Comparison of ENCODE assay signal across 15 cellular contexts in the genomic region with DNA sequence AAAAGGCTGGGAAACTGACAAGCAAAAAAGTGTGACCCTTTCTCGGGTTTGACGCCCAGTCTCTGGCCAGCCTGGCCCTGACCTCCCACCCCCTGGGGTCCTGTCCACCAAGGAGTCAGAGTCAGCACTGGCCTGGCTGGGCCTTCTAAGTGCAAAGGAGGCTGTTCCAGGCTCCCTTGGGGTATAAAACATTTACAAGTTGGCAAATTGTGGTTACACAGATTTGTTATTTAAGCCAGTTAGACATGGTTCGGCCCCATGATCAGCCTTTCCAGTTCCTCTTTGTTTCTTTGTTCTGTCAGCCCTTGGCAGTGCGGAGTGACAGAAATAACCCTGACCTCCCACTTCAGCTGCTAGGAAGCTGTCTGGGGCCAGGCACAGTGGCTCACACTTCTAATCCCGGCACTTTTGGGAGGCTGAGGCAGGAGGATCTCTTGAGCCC.
DNase-seq lines count a peak whose midpoint lies in the region; ATAC-seq, FAIRE-seq and TF ChIP-seq lines count a peak whose summit lies in the region.
"Had no signal": no experiment of that assay in that cellular context is flagged by ENCODE, and none has a peak within 500 bp of the region (broad histone marks: within the 10 kb centered on the region; RNA-seq: fewer than 3 reads in every experiment).

No MANE protein-coding gene starts in this region.

- CTCF ChIA-PET in H1 (lab: Charles Lee; ENCODE audit: partially characterized antibody) (interaction anchor here (0.6 to 1.7 kb wide), 10 partner anchors 8 to 418 kb away, joined by 3 to 4 read pairs (median 3); partner anchors contain the start of gene RHOU), SK-N-SH (lab: Yijun Ruan, JAX) (interaction anchor here (2.8 kb wide), 1 partner anchor 374 kb away, joined by 8 read pairs; the partner anchor contains the start of gene RHOU)

- H2AFZ ChIP-seq in H1 (ENCODE audit: low read length) (no peak overlapping the region), SK-N-SH (ENCODE audit: low read depth) (no peak overlapping the region)

- H3K9ac ChIP-seq in H1 (replicated peaks in 1 of 4; ENCODE audit: extremely low read depth in 1 of 4, low read depth in 3 of 4, low read length in 3 of 4), result no peak overlapping the region
- H3K9ac ChIP-seq in SK-N-SH, result no peak overlapping the region

- H2BK15ac ChIP-seq in H1 (ENCODE audit: low read length), result no peak overlapping the region

- H3K79me1 ChIP-seq in H1 (ENCODE audit: low read depth, low read length), result no peaks in the 10 kb centered on the region

- TF ChIP-seq CTCF in H1 (IDR thresholded peaks at IDR 0.05; ENCODE audit: control extremely low read depth in 1 of 3, insufficient read depth in 1 of 3, low read depth in 1 of 3, low read length in 3 of 3), result no peak
- TF ChIP-seq CTCF in mucosa of descending colon (IDR thresholded peaks at IDR 0.05), result no peak
- TF ChIP-seq CTCF in SK-N-SH (IDR thresholded peaks at IDR 0.05), result no peak
- TF ChIP-seq CTCF in vagina (IDR thresholded peaks at IDR 0.05), result no peak

- H4K20me1 ChIP-seq in H1 (replicated peaks in 1 of 2; ENCODE audit: control insufficient read depth in 1 of 2, insufficient read depth in 2 of 2, low read length in 2 of 2) (no peaks in the 10 kb centered on the region), SK-N-SH (ENCODE audit: insufficient read depth) (no peaks in the 10 kb centered on the region)

- 88% methylated on average over 5 of the region's 5 CpGs; no CpG with 5 or more reads in 1 of the 2 experiments for WGBS in H1 (ENCODE audit: extremely low coverage in 1 of 2, insufficient coverage in 1 of 2, insufficient read length in 1 of 2, insufficient replicate concordance in 2 of 2, low coverage in 1 of 2, low lambda C conversion rate in 2 of 2, missing lambda C conversion rate in 1 of 2), 2 experiments
- WGBS in SK-N-SH (ENCODE audit: low lambda C conversion rate), result 80% methylated on average over 5 of the region's 5 CpGs

- H3K27me3 ChIP-seq in H1 (replicated peaks in 1 of 4; ENCODE audit: control insufficient read depth in 3 of 4, extremely low read depth in 1 of 4, insufficient read depth in 3 of 4, low read length in 3 of 4), result peaks cover 0 to 7% (median 0%) of the 10 kb centered on the region in 4 experiments; a peak in 2 of 7 replicates
- H3K27me3 ChIP-seq in SK-N-SH (ENCODE audit: insufficient read depth), result no peaks in the 10 kb centered on the region
- no peaks in the 10 kb centered on the region for H3K27me3 ChIP-seq in vagina
- H3K27me3 ChIP-seq: neutrophil had no signal

- no peak overlapping the region for H3K56ac ChIP-seq in H1 (replicated peaks; ENCODE audit: insufficient read length, low read depth, low read length)

- no peak overlapping the region for H4K91ac ChIP-seq in H1 (replicated peaks; ENCODE audit: insufficient read length, low read length)

- no peak overlapping the region for H2AK5ac ChIP-seq in H1 (ENCODE audit: low read depth, low read length)

- H3K36me3 ChIP-seq in H1 (ENCODE audit: control insufficient read depth in 2 of 4, insufficient read depth in 4 of 4, low read length in 3 of 4) (no peaks in the 10 kb centered on the region), mucosa of descending colon (ENCODE audit: low read depth) (no peaks in the 10 kb centered on the region), SK-N-SH (replicated peaks in 1 of 2; ENCODE audit: control insufficient read depth in 1 of 2, insufficient read depth in 2 of 2, low read length in 1 of 2) (no peaks in the 10 kb centered on the region), vagina (no peaks in the 10 kb centered on the region)
- H3K36me3 ChIP-seq: neutrophil had no signal

- TF ChIP-seq EP300 in H1 (IDR thresholded peaks at IDR 0.05; ENCODE audit: borderline replicate concordance in 1 of 2, low read depth in 2 of 2, low read length in 2 of 2) (no peak), SK-N-SH (IDR thresholded peaks at IDR 0.05; ENCODE audit: borderline replicate concordance in 1 of 2, low read depth in 1 of 2, low read length in 1 of 2) (no peak)

- H4K8ac ChIP-seq in H1 (ENCODE audit: extremely low read depth, insufficient read depth, low read length), result no peak overlapping the region

- H2BK12ac ChIP-seq in H1 (ENCODE audit: low read depth, low read length), result no peak overlapping the region

- DNase-seq in MV-4-11 (lab: John Stamatoyannopoulos, UW) (peak; percentile 92), H1 (ENCODE audit: low read depth in 1 of 2, low spot score in 2 of 2) (no peak), mucosa of descending colon (peak in 1 of 3 donors; percentile 40), superior temporal gyrus (ENCODE audit: extremely low spot score) (peak; percentile 54), SK-N-SH (no peak), HCEC 1CT (no peak), vagina (ENCODE audit: extremely low spot score in 2 of 2) (no peak)
- DNase-seq: activated naive CD8-positive, alpha-beta T cell treated with anti-CD3 and anti-CD28 coated beads, Interleukin-2, amount 10 ng/mL, durations not matched to agents 7 days and 5 days; CD8-positive, alpha-beta memory T cell; NCI-H2107; stimulated activated CD4-positive, alpha-beta T cell treated with anti-CD3 and anti-CD28 coated beads, Interleukin-1b, Interleukin-23, amount 100 ng/mL, for 48 hours had no signal

- TF ChIP-seq POLR2A in H1 (IDR thresholded peaks at IDR 0.05; ENCODE audit: control extremely low read depth in 1 of 2, low read depth in 2 of 2, low read length in 2 of 2), result no peak
- no peak for TF ChIP-seq POLR2A in vagina (IDR thresholded peaks at IDR 0.05)

- H3K4ac ChIP-seq in H1 (replicated peaks; ENCODE audit: insufficient read length, low read depth, low read length), result no peak overlapping the region

- no peak overlapping the region for H3K23ac ChIP-seq in H1 (ENCODE audit: insufficient read length)

- POLR2A ChIA-PET in H1 (lab: Charles Lee; ENCODE audit: partially characterized antibody), result interaction anchor here (1.5 kb wide), 1 partner anchor 16 kb away, joined by 5 read pairs; no protein-coding TSS in a partner anchor
- POLR2A ChIA-PET in SK-N-SH (lab: Yijun Ruan, JAX), result no interaction called here

- intact Hi-C loops in mucosa of descending colon (cut with DNase I, micrococcal nuclease), result no loop called here
- intact Hi-C loops in vagina (cut with DNase I), result no loop called here

- no peak for FAIRE-seq in H1 (lab: Jason Lieb, UNC)
- FAIRE-seq: colon, RCC 7860 had no signal

- no peak overlapping the region for H3K4me2 ChIP-seq in H1 (ENCODE audit: insufficient read depth in 1 of 2, low read depth in 2 of 2, low read length in 2 of 2)
- no peak overlapping the region for H3K4me2 ChIP-seq in SK-N-SH

- H3K9me2 ChIP-seq in SK-N-SH, result no peaks in the 10 kb centered on the region

- H3K18ac ChIP-seq in H1 (ENCODE audit: extremely low read depth, low read length), result peak overlapping the region; percentile 52; the same call in 1 of the 2 replicates

- peaks cover 0 to 6% (median 5%) of the 10 kb centered on the region in 4 experiments; a peak in 6 of 7 replicates for H3K4me1 ChIP-seq in H1 (replicated peaks in 1 of 4; ENCODE audit: control insufficient read depth in 3 of 4, insufficient read depth in 4 of 4, low read length in 3 of 4)
- H3K4me1 ChIP-seq in mucosa of descending colon (ENCODE audit: low read depth), result peaks cover 12% of the 10 kb centered on the region
- H3K4me1 ChIP-seq in SK-N-SH (ENCODE audit: control insufficient read depth in 1 of 2, insufficient read depth in 2 of 2, low read depth in 1 of 2, low read length in 1 of 2), result peaks cover 0 to 23% of the 10 kb centered on the region in 2 experiments; a peak in 2 of 4 replicates
- H3K4me1 ChIP-seq in vagina, result peaks cover 40% of the 10 kb centered on the region

- peak overlapping the region; percentile 52 for H2BK120ac ChIP-seq in H1 (replicated peaks; ENCODE audit: low read depth, low read length)

- H3K27ac ChIP-seq in H1 (ENCODE audit: low read depth, low read length) (no peak overlapping the region), SK-N-SH (ENCODE audit: low read depth in 2 of 2, low read length in 1 of 2) (no peak overlapping the region), vagina (no peak overlapping the region)
- H3K27ac ChIP-seq: neutrophil had no signal

- ATAC-seq in mucosa of descending colon (peak; percentile 23), HG02623 (IDR thresholded peaks at IDR 0.05; ENCODE audit: unreplicated experiment) (no peak)

- no peak overlapping the region for H2BK20ac ChIP-seq in H1 (ENCODE audit: low read length)

- no peak overlapping the region for H4K5ac ChIP-seq in H1 (ENCODE audit: insufficient read length, low read depth, low read length)

- TF ChIP-seq RAD21 in H1 (IDR thresholded peaks at IDR 0.05 in 1 of 2, conservative IDR thresholded peaks at IDR 0.05 in 1 of 2; ENCODE audit: low read depth in 2 of 2, low read length in 2 of 2) (no peak), SK-N-SH (IDR thresholded peaks at IDR 0.05; ENCODE audit: low read length) (no peak)

- H3K14ac ChIP-seq in H1 (ENCODE audit: insufficient read length), result no peak overlapping the region

- H2BK5ac ChIP-seq in H1 (ENCODE audit: low read depth, low read length), result no peak overlapping the region

- H3K79me2 ChIP-seq in H1 (ENCODE audit: control insufficient read depth in 1 of 2, insufficient read depth in 2 of 2, low read length in 2 of 2), result no peaks in the 10 kb centered on the region
- no peaks in the 10 kb centered on the region for H3K79me2 ChIP-seq in SK-N-SH (ENCODE audit: insufficient read depth)

- H3K4me3 ChIP-seq in H1 (ENCODE audit: extremely low read depth in 1 of 4, insufficient read depth in 2 of 4, low read depth in 3 of 4, low read length in 4 of 4) (no peak overlapping the region), mucosa of descending colon (no peak overlapping the region), SK-N-SH (ENCODE audit: low read depth in 2 of 2, low read length in 1 of 2) (no peak overlapping the region), vagina (no peak overlapping the region)

- no peaks in the 10 kb centered on the region for H3K9me3 ChIP-seq in H1 (ENCODE audit: insufficient read depth in 2 of 2, low read depth in 1 of 2, low read length in 1 of 2)
- no peaks in the 10 kb centered on the region for H3K9me3 ChIP-seq in mucosa of descending colon
- no peaks in the 10 kb centered on the region for H3K9me3 ChIP-seq in SK-N-SH
- no peaks in the 10 kb centered on the region for H3K9me3 ChIP-seq in vagina
- H3K9me3 ChIP-seq: neutrophil had no signal

- H3F3A ChIP-seq in SK-N-SH (replicated peaks; ENCODE audit: insufficient read depth), result no peaks in the 10 kb centered on the region

- H3K23me2 ChIP-seq in H1 (ENCODE audit: low read depth, low read length), result no peaks in the 10 kb centered on the region

TF ChIP-seq in H1, 55 proteins besides CTCF, POLR2A, EP300 and RAD21 (continues in another document):
- no peak for TF ChIP-seq CEBPB (IDR thresholded peaks at IDR 0.05; ENCODE audit: low read depth, low read length)

TF ChIP-seq in SK-N-SH, 30 proteins besides CTCF, POLR2A, EP300 and RAD21 (continues in another document):
- no peak for TF ChIP-seq IRF3 (IDR thresholded peaks at IDR 0.05; ENCODE audit: low read depth, low read length)

Comparison
In these comparisons a context has a peak if more than half of its experiments do, and no peak if none do; other contexts are left out.
1. DNase-seq: peak in MV-4-11 (single experiment) and superior temporal gyrus (single experiment); none in H1 (0 of 2), SK-N-SH (single experiment), HCEC 1CT (single experiment) and vagina (0 of 2).